Comparison of ENCODE assay signal across 8 cellular contexts in the genomic region with DNA sequence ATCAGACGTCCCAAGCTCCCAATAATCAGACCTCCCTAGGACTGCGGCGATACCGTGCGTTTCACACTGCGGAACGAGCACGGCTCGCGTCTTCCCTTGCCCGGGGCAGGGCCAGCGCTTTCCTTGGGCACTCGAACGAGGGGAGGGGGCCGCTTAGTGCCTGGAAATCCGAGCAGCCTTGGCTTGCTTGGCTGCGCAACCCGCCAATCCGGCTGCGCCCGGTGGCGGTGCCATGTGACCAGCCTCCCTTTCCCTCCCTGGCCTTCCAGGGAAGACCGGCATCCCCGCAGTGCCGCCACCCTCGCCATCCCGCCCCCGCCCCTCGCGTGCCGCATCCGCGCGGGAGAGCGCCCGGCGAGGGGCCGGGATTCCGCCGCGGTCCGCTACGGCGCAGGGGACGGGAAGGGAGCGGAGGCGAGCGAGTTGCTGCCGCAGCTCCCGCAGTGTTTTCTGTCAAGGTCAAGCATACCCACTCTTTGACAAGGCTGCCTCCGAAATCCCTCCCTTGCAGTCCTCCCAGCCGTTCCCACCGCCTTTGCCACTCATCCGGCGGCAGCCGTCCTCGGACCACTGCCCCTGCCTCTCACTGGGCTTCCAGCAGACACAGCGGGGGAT. TPM values are rescaled to one million over a fixed set of nuclear protein-coding genes. Genes with fewer than 3 reads are reported as not detected.
DNase-seq lines count a peak whose midpoint lies in the region; ATAC-seq, FAIRE-seq and TF ChIP-seq lines count a peak whose summit lies in the region.

No MANE protein-coding gene starts in this region.

- no peak for ATAC-seq in activated naive CD4-positive, alpha-beta T cell treated with anti-CD3 and anti-CD28 coated beads, Interleukin-2, amount 50 U/mL, for 72 hours

- H3K9me3 ChIP-seq in stomach, result no peaks in the 10 kb centered on the region

- H3K4me3 Mint-ChIP-seq in activated naive CD4-positive, alpha-beta T cell treated with anti-CD3 and anti-CD28 coated beads, Interleukin-2, amount 10 ng/mL, durations not matched to agents 7 days and 5 days, result peak overlapping the region; percentile 27

- H3K27ac Mint-ChIP-seq in activated naive CD4-positive, alpha-beta T cell treated with anti-CD3 and anti-CD28 coated beads, Interleukin-2, amount 10 ng/mL, durations not matched to agents 7 days and 5 days, result no peak overlapping the region
- no peak overlapping the region for H3K27ac Mint-ChIP-seq in activated naive CD4-positive, alpha-beta T cell treated with anti-CD3 and anti-CD28 coated beads, Interleukin-2, amount 50 U/mL, for 72 hours

- H3K4me1 Mint-ChIP-seq in activated naive CD4-positive, alpha-beta T cell treated with anti-CD3 and anti-CD28 coated beads, Interleukin-2, amount 10 ng/mL, durations not matched to agents 7 days and 5 days, result peaks cover 10% of the 10 kb centered on the region

- H3K27me3 ChIP-seq in dorsolateral prefrontal cortex, result no peaks in the 10 kb centered on the region
- H3K27me3 ChIP-seq in stomach, result peaks cover 0 to 11% (median 4%) of the 10 kb centered on the region in 3 donors

- H3K9me3 Mint-ChIP-seq in activated naive CD4-positive, alpha-beta T cell treated with anti-CD3 and anti-CD28 coated beads, Interleukin-2, amount 10 ng/mL, durations not matched to agents 7 days and 5 days, result no peaks in the 10 kb centered on the region
- peaks cover 0 to 12% of the 10 kb centered on the region in 2 donors for H3K9me3 Mint-ChIP-seq in activated naive CD4-positive, alpha-beta T cell treated with anti-CD3 and anti-CD28 coated beads, Interleukin-2, amount 50 U/mL, for 72 hours

- H3K27me3 Mint-ChIP-seq in activated naive CD4-positive, alpha-beta T cell treated with anti-CD3 and anti-CD28 coated beads, Interleukin-2, amount 10 ng/mL, durations not matched to agents 7 days and 5 days, result peaks cover 79% of the 10 kb centered on the region

- FAIRE-seq in GM19239 (lab: Jason Lieb, UNC), result no peak

- CTCF ChIA-PET in activated naive CD4-positive, alpha-beta T cell treated with anti-CD3 and anti-CD28 coated beads, Interleukin-2, amount 10 ng/mL, durations not matched to agents 7 days and 5 days (lab: Charles Lee), result no interaction called here

- no peaks in the 10 kb centered on the region for H3K36me3 ChIP-seq in stomach

- TF ChIP-seq POLR2A in lower leg skin (IDR thresholded peaks at IDR 0.05) (no peak), stomach (IDR thresholded peaks at IDR 0.05) (no peak)

- H3K27ac ChIP-seq in dorsolateral prefrontal cortex (peak overlapping the region in 48 of 59 donors; percentile 2 to 86 (median 63)), stomach (peak overlapping the region; percentile 29 to 73 (median 42))

- H3K36me3 Mint-ChIP-seq in activated naive CD4-positive, alpha-beta T cell treated with anti-CD3 and anti-CD28 coated beads, Interleukin-2, amount 10 ng/mL, durations not matched to agents 7 days and 5 days, result peaks cover 6% of the 10 kb centered on the region
- H3K36me3 Mint-ChIP-seq in activated naive CD4-positive, alpha-beta T cell treated with anti-CD3 and anti-CD28 coated beads, Interleukin-2, amount 50 U/mL, for 72 hours, result peaks cover 6 to 10% of the 10 kb centered on the region in 2 donors

- WGBS in lower leg skin, 2 donors, result 1 to 3% methylated on average over 17 to 33 of the region's 58 CpGs
- 2 to 5% (median 3%) methylated on average over 19 to 58 of the region's 58 CpGs for WGBS in stomach, 5 donors

- peaks cover 0 to 10% (median 9%) of the 10 kb centered on the region in 4 donors for H3K4me1 ChIP-seq in stomach

- no peak for TF ChIP-seq EP300 in stomach (IDR thresholded peaks at IDR 0.05)

- intact Hi-C loops in dorsolateral prefrontal cortex (cut with DNase I), result no loop called here
- intact Hi-C loops in lower leg skin (cut with DNase I; ENCODE audit: low total_unique reads), result no loop called here
- intact Hi-C loops in stomach (cut with DNase I; ENCODE audit: low total_unique reads), result no loop called here

- DNase-seq in activated naive CD4-positive, alpha-beta T cell treated with anti-CD3 and anti-CD28 coated beads, Interleukin-2, amount 10 ng/mL, durations not matched to agents 7 days and 5 days, result peak; percentile 29
- no peak for DNase-seq in activated naive CD4-positive, alpha-beta T cell treated with anti-CD3 and anti-CD28 coated beads, Interleukin-2, amount 50 U/mL, for 72 hours (ENCODE audit: low spot score in 2 of 2)
- DNase-seq in NCI-H82 treated with DMSO at 0.1 percent for 48 hours (lab: John Stamatoyannopoulos, UW; ENCODE audit: unreplicated experiment), result peak; percentile 51
- DNase-seq in dorsolateral prefrontal cortex, result peak; percentile 53 to 87 (median 80)
- peak in 1 of 2 donors; percentile 90 for DNase-seq in lower leg skin (ENCODE audit: low spot score in 2 of 2)
- DNase-seq in stomach, result peak; percentile 70
- no peak for DNase-seq in GM19239 (ENCODE audit: insufficient read length, low spot score)
- DNase-seq in stimulated activated CD4-positive, alpha-beta T cell treated with anti-CD3 and anti-CD28 coated beads, Interleukin-4, amount 100 ng/mL, for 4 hours, result no peak

- peak in 5 of 56 donors; percentile 9 to 23 (median 12) for TF ChIP-seq CTCF in dorsolateral prefrontal cortex (IDR thresholded peaks at IDR 0.05 in 54 of 56, conservative IDR thresholded peaks at IDR 0.05 in 2 of 56; ENCODE audit: low read depth in 1 of 56, partially characterized antibody in 56 of 56)
- TF ChIP-seq CTCF in lower leg skin (IDR thresholded peaks at IDR 0.05), result no peak
- no peak for TF ChIP-seq CTCF in stomach (IDR thresholded peaks at IDR 0.05)

- H3K4me3 ChIP-seq in dorsolateral prefrontal cortex (peak overlapping the region; percentile 51 to 96 (median 73)), lower leg skin (ENCODE audit: low read depth, poor library complexity, severe bottlenecking) (peak overlapping the region; percentile 29), stomach (peak overlapping the region; percentile 54 to 60 (median 59))

RNA-seq across cellular contexts. Expression of gene RNF19B, which starts 8.3 kb away (rescaled TPM):
- 10 to 100 TPM; 11.5 to 31.6 TPM for total RNA-seq in activated naive CD4-positive, alpha-beta T cell treated with anti-CD3 and anti-CD28 coated beads, Interleukin-2, amount 50 U/mL, for 72 hours
- total RNA-seq in dorsolateral prefrontal cortex (10 to 100 TPM; 19.7 to 42.6 (median 28.7) TPM), lower leg skin (10 to 100 TPM; 29.5 to 42.6 (median 37.5) TPM), stomach (10 to 100 TPM in 3 of 5 donors, 1 to 10 TPM in 1, under 1 TPM in 1; 0.58 to 29.5 (median 10.3) TPM)
- polyA plus RNA-seq in stomach, result 10 to 100 TPM in 1 of 3 donors, 1 to 10 TPM in 2; 9.1 to 10.4 (median 9.1) TPM

Comparison
In these comparisons a context has a peak if more than half of its experiments do, and no peak if none do; other contexts are left out.
1. DNase-seq: peak in activated naive CD4-positive, alpha-beta T cell treated with anti-CD3 and anti-CD28 coated beads, Interleukin-2, amount 10 ng/mL, durations not matched to agents 7 days and 5 days (single experiment), NCI-H82 treated with DMSO at 0.1 percent for 48 hours (single experiment), dorsolateral prefrontal cortex (10 of 10) and stomach (single experiment); none in activated naive CD4-positive, alpha-beta T cell treated with anti-CD3 and anti-CD28 coated beads, Interleukin-2, amount 50 U/mL, for 72 hours (0 of 2), GM19239 (single experiment) and stimulated activated CD4-positive, alpha-beta T cell treated with anti-CD3 and anti-CD28 coated beads, Interleukin-4, amount 100 ng/mL, for 4 hours (0 of 2).
2. Peak in every context shown above with its lines, with median percentiles within 50 percentile points of each other: H3K4me3 ChIP-seq.